In the genomic region with DNA sequence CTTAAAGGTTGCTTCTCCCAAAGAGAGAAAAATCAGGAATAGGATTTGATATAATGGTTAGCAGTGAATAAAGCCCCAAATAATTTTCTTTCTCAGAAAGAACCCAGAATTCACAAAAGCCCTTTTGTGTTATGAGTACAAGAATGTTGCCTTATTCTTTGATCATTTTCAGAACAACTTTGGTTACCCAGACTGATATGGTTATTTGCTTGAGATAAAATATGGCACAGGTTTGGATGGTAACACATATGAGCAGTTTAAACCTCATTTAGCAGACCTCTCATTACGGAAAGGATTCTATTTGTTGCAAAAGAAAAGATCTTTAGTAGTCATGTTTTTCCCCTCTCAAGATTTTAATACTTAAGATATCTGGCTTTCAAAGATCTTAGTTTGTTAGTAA, we compare ENCODE assay signal across 34 cellular contexts.
"Had no signal": no experiment of that assay in that cellular context is flagged by ENCODE, and none has a peak within 500 bp of the region (broad histone marks: within the 10 kb centered on the region; RNA-seq: fewer than 3 reads in every experiment).

No MANE protein-coding gene starts in this region.

- H3K36me3 ChIP-seq: adrenal gland, brain microvascular endothelial cell, breast epithelium had no signal

- H3K4me3 ChIP-seq: adrenal gland, ascending aorta, body of pancreas, breast epithelium, cardiac muscle cell had no signal

- DNase-seq: activated effector memory CD4-positive, alpha-beta T cell treated with anti-CD3 and anti-CD28 coated beads, Interleukin-2, amount 50 U/mL, for 16 hours; activated effector memory CD4-positive, alpha-beta T cell treated with Interleukin-2 at 50 U/mL for 16 hours; activated gamma-delta T cell; activated gamma-delta T cell treated with Interleukin-2 at 50 U/mL for 16 hours; activated naive CD4-positive, alpha-beta T cell; activated naive CD4-positive, alpha-beta T cell treated with anti-CD3 and anti-CD28 coated beads for 36 hours; activated naive CD4-positive, alpha-beta T cell treated with anti-CD3 and anti-CD28 coated beads, Interleukin-2, amount 10 ng/mL, durations not matched to agents 7 days and 5 days; activated naive CD4-positive, alpha-beta T cell treated with anti-CD3 and anti-CD28 coated beads, Interleukin-2, amount 50 U/mL, for 16 hours; activated naive CD4-positive, alpha-beta T cell treated with Interleukin-2 at 50 U/mL for 16 hours; activated naive CD8-positive, alpha-beta T cell treated with anti-CD3 and anti-CD28 coated beads for 36 hours; activated naive CD8-positive, alpha-beta T cell treated with anti-CD3 and anti-CD28 coated beads, Interleukin-2, amount 10 ng/mL, durations not matched to agents 7 days and 5 days; activated naive CD8-positive, alpha-beta T cell treated with anti-CD3 and anti-CD28 coated beads, Interleukin-2, amount 50 U/mL, for 24 hours; activated T-cell treated with anti-CD3 and anti-CD28 coated beads, Interleukin-2, amount 50 U/mL, for 1 hour; activated T-cell treated with anti-CD3 and anti-CD28 coated beads, Interleukin-2, amount 50 U/mL, for 24 hours; activated T-cell treated with anti-CD3 and anti-CD28 coated beads, Interleukin-2, amount 50 U/mL, for 4 hours; activated T-cell treated with anti-CD3 and anti-CD28 coated beads, Interleukin-2, amount 50 U/mL, for 48 hours; activated T-cell treated with anti-CD3 and anti-CD28 coated beads, Interleukin-2, amount 50 U/mL, for 72 hours; adrenal gland; amniotic stem cell; amygdala; anterior cingulate cortex; aorta; body of pancreas; brain microvascular endothelial cell; caudate nucleus; central memory CD4-positive, alpha-beta T cell; cerebellar nuclear complex had no signal

- H3K4me1 ChIP-seq: ascending aorta, body of pancreas, breast epithelium had no signal

- H3K27ac ChIP-seq: adrenal gland, ascending aorta, body of pancreas, brain microvascular endothelial cell, breast epithelium, cardiac muscle cell had no signal

- FAIRE-seq: astrocyte, bronchial epithelial cell had no signal

- H3K9me3 ChIP-seq: adrenal gland, ascending aorta, body of pancreas, breast epithelium had no signal

- H3K27me3 ChIP-seq: adrenal gland, ascending aorta, body of pancreas, brain microvascular endothelial cell, breast epithelium, cardiac muscle cell had no signal

- ATAC-seq: activated naive CD4-positive, alpha-beta T cell treated with anti-CD3 and anti-CD28 coated beads, Interleukin-2, amount 50 U/mL, for 72 hours; activated naive CD8-positive, alpha-beta T cell treated with anti-CD3 and anti-CD28 coated beads, Interleukin-2, amount 50 U/mL, for 24 hours; activated T-cell treated with anti-CD3 and anti-CD28 coated beads, Interleukin-2, amount 50 U/mL, for 4 hours; activated T-cell treated with anti-CD3 and anti-CD28 coated beads, Interleukin-2, amount 50 U/mL, for 72 hours; activated T-helper 17 cell treated with anti-CD3 and anti-CD28 coated beads, Interleukin-2, amount 50 U/mL, for 72 hours; body of pancreas had no signal
